ENCODE assay signal across 1 cellular context in genomic region chr1:174949645-174950044, GRCh38.
TF ChIP-seq lines count a peak whose summit lies in the region.

No MANE protein-coding gene starts in this region.

TF ChIP-seq in IMR-90, 13 proteins besides CTCF, POLR2A, EP300 and RAD21:
- TF ChIP-seq RCOR1 (IDR thresholded peaks at IDR 0.05; ENCODE audit: insufficient replicate concordance, low read length), result no peak
- 0 out of 2 replicates have a peak, but pooled peaks have one; percentile 10 for TF ChIP-seq MAFK (IDR thresholded peaks at IDR 0.05; ENCODE audit: low read depth, low read length)
